ENCODE assay signal across 9 cellular contexts in genomic region chr17:66673668-66674276, GRCh38.
DNase-seq lines count a peak whose midpoint lies in the region; ATAC-seq and TF ChIP-seq lines count a peak whose summit lies in the region.
"Had no signal": no experiment of that assay in that cellular context is flagged by ENCODE, and none has a peak within 500 bp of the region (broad histone marks: within the 10 kb centered on the region; RNA-seq: fewer than 3 reads in every experiment).

No MANE protein-coding gene starts in this region.

- H3K27ac Mint-ChIP-seq in activated CD8-positive, alpha-beta memory T cell treated with anti-CD3 and anti-CD28 coated beads, Interleukin-2, amount 10 ng/mL, durations not matched to agents 7 days and 5 days = peak overlapping the region; percentile 78
- H3K27ac Mint-ChIP-seq in endodermal cell = no peak overlapping the region

- peak overlapping the region in 1 of 2 experiments; percentile 62 for H3K18ac ChIP-seq in mesenchymal stem cell (ENCODE audit: low read depth in 1 of 2, low read length in 2 of 2)

- H3K4me2 ChIP-seq in mesenchymal stem cell (ENCODE audit: low read length, poor library complexity, severe bottlenecking) = no peak overlapping the region

- no peak overlapping the region for H2BK15ac ChIP-seq in mesenchymal stem cell (ENCODE audit: low read depth, poor library complexity, severe bottlenecking)

- H3K14ac ChIP-seq in mesenchymal stem cell (ENCODE audit: low read length in 2 of 2) = peak overlapping the region in 1 of 2 experiments; percentile 83

- ATAC-seq in activated CD8-positive, alpha-beta memory T cell treated with anti-CD3 and anti-CD28 coated beads, Interleukin-2, amount 10 ng/mL, durations not matched to agents 7 days and 5 days = peak; percentile 68
- ATAC-seq in GM21825 (IDR thresholded peaks at IDR 0.05; ENCODE audit: unreplicated experiment) = no peak

- H3K36me3 ChIP-seq in endodermal cell (ENCODE audit: control insufficient read depth, insufficient read depth, low read length) (no peaks in the 10 kb centered on the region), mesenchymal stem cell (ENCODE audit: control insufficient read depth in 1 of 2, insufficient read depth in 2 of 2, low read depth in 1 of 2, low read length in 2 of 2) (peaks cover 0 to 12% of the 10 kb centered on the region in 2 experiments)

- no peaks in the 10 kb centered on the region for H3K9me3 ChIP-seq in endodermal cell (ENCODE audit: control insufficient read depth, low read length)
- no peaks in the 10 kb centered on the region for H3K9me3 ChIP-seq in mesenchymal stem cell (ENCODE audit: control insufficient read depth, low read length)

- no peaks in the 10 kb centered on the region for H3K9me3 Mint-ChIP-seq in activated CD8-positive, alpha-beta memory T cell treated with anti-CD3 and anti-CD28 coated beads, Interleukin-2, amount 10 ng/mL, durations not matched to agents 7 days and 5 days (ENCODE audit: low read depth)
- H3K9me3 Mint-ChIP-seq in endodermal cell = peaks cover 11% of the 10 kb centered on the region

- CTCF ChIA-PET in activated CD8-positive, alpha-beta memory T cell treated with anti-CD3 and anti-CD28 coated beads, Interleukin-2, amount 10 ng/mL, durations not matched to agents 7 days and 5 days (lab: Charles Lee) = interaction anchor here (0.5 to 1.8 kb wide), 3 partner anchors 40 to 418 kb away, joined by 3 to 6 read pairs (median 3); no protein-coding TSS in a partner anchor

- H4K91ac ChIP-seq in mesenchymal stem cell (ENCODE audit: low read length) = peak overlapping the region; percentile 61

- H3K27me3 Mint-ChIP-seq in activated CD8-positive, alpha-beta memory T cell treated with anti-CD3 and anti-CD28 coated beads, Interleukin-2, amount 10 ng/mL, durations not matched to agents 7 days and 5 days = no peaks in the 10 kb centered on the region
- H3K27me3 Mint-ChIP-seq in endodermal cell (ENCODE audit: insufficient read depth) = no peaks in the 10 kb centered on the region

- H3K9ac ChIP-seq in endodermal cell (ENCODE audit: extremely low read depth, low read length, poor library complexity, severe bottlenecking) (no peak overlapping the region), mesenchymal stem cell (ENCODE audit: low read length) (peak overlapping the region; percentile 34)

- H3K4me1 ChIP-seq in endodermal cell (ENCODE audit: control insufficient read depth, insufficient read depth, low read length) = no peaks in the 10 kb centered on the region
- peaks cover 14% of the 10 kb centered on the region for H3K4me1 ChIP-seq in mesenchymal stem cell (ENCODE audit: control insufficient read depth, insufficient read depth, low read depth, low read length)

- H3K4me3 ChIP-seq in endodermal cell (ENCODE audit: low read length) (no peak overlapping the region), mesenchymal stem cell (ENCODE audit: insufficient read depth in 1 of 2, low read depth in 1 of 2, low read length in 2 of 2) (no peak overlapping the region)

- H3K36me3 Mint-ChIP-seq in activated CD8-positive, alpha-beta memory T cell treated with anti-CD3 and anti-CD28 coated beads, Interleukin-2, amount 10 ng/mL, durations not matched to agents 7 days and 5 days = peaks cover 16% of the 10 kb centered on the region
- peaks cover 4% of the 10 kb centered on the region for H3K36me3 Mint-ChIP-seq in endodermal cell (ENCODE audit: low read depth)
- H3K36me3 Mint-ChIP-seq: naive B cell had no signal

- DNase-seq in NCI-H446 (lab: John Stamatoyannopoulos, UW) (peak; percentile 4 to 37), NCI-H446 treated with DMSO at 0.1 percent for 48 hours (lab: John Stamatoyannopoulos, UW) (no peak), NCI-H2227 (lab: John Stamatoyannopoulos, UW; ENCODE audit: unreplicated experiment) (peak; percentile 85), endodermal cell (peak; percentile 87), mesenchymal stem cell (peak; percentile 72), stromal cell of bone marrow (ENCODE audit: low read depth) (peak; percentile 45)
- peak; percentile 48 for DNase-seq in activated CD8-positive, alpha-beta memory T cell treated with anti-CD3 and anti-CD28 coated beads, Interleukin-2, amount 10 ng/mL, durations not matched to agents 7 days and 5 days
- DNase-seq: naive B cell had no signal

- H3K79me1 ChIP-seq in mesenchymal stem cell (replicated peaks; ENCODE audit: low read length, poor library complexity, severe bottlenecking) = peaks cover 30% of the 10 kb centered on the region

- 54 to 60% methylated on average over 6 to 8 of the region's 8 CpGs for WGBS in endodermal cell (ENCODE audit: insufficient coverage in 1 of 2, insufficient read length in 1 of 2), 2 experiments
- 40% methylated on average over 8 of the region's 8 CpGs for WGBS in mesenchymal stem cell

- no peak overlapping the region for H2AFZ ChIP-seq in mesenchymal stem cell (ENCODE audit: low read depth, low read length)

- peak overlapping the region in 1 of 2 experiments; percentile 66 for H2BK12ac ChIP-seq in mesenchymal stem cell (ENCODE audit: low read length in 2 of 2)

- H2AK5ac ChIP-seq in mesenchymal stem cell (ENCODE audit: low read length, severe bottlenecking) = no peak overlapping the region

- no peak overlapping the region for H3K4me3 Mint-ChIP-seq in activated CD8-positive, alpha-beta memory T cell treated with anti-CD3 and anti-CD28 coated beads, Interleukin-2, amount 10 ng/mL, durations not matched to agents 7 days and 5 days
- no peak overlapping the region for H3K4me3 Mint-ChIP-seq in endodermal cell
- H3K4me3 Mint-ChIP-seq: naive B cell had no signal

- peaks cover 45% of the 10 kb centered on the region for H3K4me1 Mint-ChIP-seq in activated CD8-positive, alpha-beta memory T cell treated with anti-CD3 and anti-CD28 coated beads, Interleukin-2, amount 10 ng/mL, durations not matched to agents 7 days and 5 days
- H3K4me1 Mint-ChIP-seq in endodermal cell = peaks cover 11% of the 10 kb centered on the region

- peak overlapping the region in 1 of 2 experiments; percentile 64 for H3K4ac ChIP-seq in mesenchymal stem cell (ENCODE audit: low read depth in 1 of 2, low read length in 2 of 2)

- peak; percentile 86 for TF ChIP-seq CTCF in endodermal cell (conservative IDR thresholded peaks at IDR 0.05)

- H3K23ac ChIP-seq in mesenchymal stem cell (ENCODE audit: low read length in 2 of 2) = no peak overlapping the region

- no peak overlapping the region for H2BK120ac ChIP-seq in mesenchymal stem cell (ENCODE audit: low read depth, low read length)

- H3K27ac ChIP-seq in endodermal cell (ENCODE audit: low read depth, low read length) = no peak overlapping the region
- no peak overlapping the region for H3K27ac ChIP-seq in mesenchymal stem cell (ENCODE audit: low read length, poor library complexity, severe bottlenecking)

- H4K8ac ChIP-seq in mesenchymal stem cell (ENCODE audit: low read length) = peak overlapping the region; percentile 82

- H3K27me3 ChIP-seq in endodermal cell (ENCODE audit: control insufficient read depth, insufficient read depth, low read length, poor library complexity, severe bottlenecking) (no peaks in the 10 kb centered on the region), mesenchymal stem cell (ENCODE audit: control insufficient read depth in 1 of 2, insufficient read depth in 1 of 2, low read length in 2 of 2) (no peaks in the 10 kb centered on the region)

- H2BK5ac ChIP-seq in mesenchymal stem cell (ENCODE audit: low read depth, low read length, poor library complexity, severe bottlenecking) = no peak overlapping the region
